Comparison of ENCODE assay signal across 9 cellular contexts in the genomic region with DNA sequence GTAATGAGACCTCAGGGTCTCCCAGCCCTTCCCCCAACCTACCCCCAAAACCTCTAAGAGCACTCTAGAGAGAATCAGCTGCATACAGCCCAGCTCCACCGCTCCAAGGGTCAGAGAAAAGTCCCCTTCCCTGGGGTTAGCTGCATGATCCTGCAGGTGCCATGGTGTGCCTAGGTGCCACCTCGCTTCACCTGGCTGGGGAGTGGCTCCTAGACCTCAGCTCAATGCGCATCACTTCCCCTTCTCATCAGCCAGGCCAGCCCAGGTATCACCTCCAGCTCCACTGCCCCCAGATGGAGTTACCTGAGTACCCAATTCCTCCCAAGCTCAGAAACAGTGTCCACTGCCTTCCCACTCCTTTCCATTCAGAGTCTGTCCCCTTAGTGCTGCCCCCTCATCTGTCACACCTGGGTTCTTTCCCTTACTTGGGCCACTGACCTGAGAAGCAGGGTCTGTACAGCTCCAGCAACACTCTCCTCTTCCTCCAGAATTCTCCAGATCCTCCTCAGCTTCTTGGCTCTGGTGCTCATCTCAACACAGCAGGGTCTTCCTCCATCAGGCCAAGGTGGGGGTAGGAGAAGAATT. TPM values are rescaled to one million over a fixed set of nuclear protein-coding genes. Genes with fewer than 3 reads are reported as not detected.
DNase-seq lines count a peak whose midpoint lies in the region; ATAC-seq and TF ChIP-seq lines count a peak whose summit lies in the region.
"Had no signal": no experiment of that assay in that cellular context is flagged by ENCODE, and none has a peak within 500 bp of the region (broad histone marks: within the 10 kb centered on the region; RNA-seq: fewer than 3 reads in every experiment).

No MANE protein-coding gene starts in this region.

- H3K23ac ChIP-seq in IMR-90 (ENCODE audit: low read depth, low read length) (no peak overlapping the region), trophoblast cell (ENCODE audit: low read length) (no peak overlapping the region)

- H3K36me3 ChIP-seq in IMR-90 (ENCODE audit: control insufficient read depth, insufficient read depth, low read length): no peaks in the 10 kb centered on the region
- H3K36me3 ChIP-seq in trophoblast cell (ENCODE audit: control insufficient read depth in 1 of 2, insufficient read depth in 2 of 2, low read length in 2 of 2): no peaks in the 10 kb centered on the region

- peaks cover 15% of the 10 kb centered on the region for H3K4me1 ChIP-seq in IMR-90 (ENCODE audit: control insufficient read depth, insufficient read depth, low read length)
- peaks cover 11 to 19% of the 10 kb centered on the region in 2 experiments for H3K4me1 ChIP-seq in trophoblast cell (ENCODE audit: control insufficient read depth in 1 of 2, insufficient read depth in 2 of 2, low read length in 2 of 2)

- CTCF ChIA-PET in CD4-positive, alpha-beta T cell (lab: Charles Lee): interaction anchor here (0.6 to 4.2 kb wide), 6 partner anchors 11 to 69 kb away, joined by 3 to 80 read pairs (median 12); partner anchors contain the start of gene ATG16L2
- CTCF ChIA-PET in IMR-90 (lab: Yijun Ruan, JAX): interaction anchor here (0.8 to 2.3 kb wide), 5 partner anchors 17 to 108 kb away, joined by 3 to 15 read pairs (median 3); no protein-coding TSS in a partner anchor

- H3K14ac ChIP-seq in IMR-90 (replicated peaks; ENCODE audit: low read depth, low read length) (no peak overlapping the region), trophoblast cell (ENCODE audit: low read length) (no peak overlapping the region)

- H3K9ac ChIP-seq in IMR-90 (ENCODE audit: low read depth, low read length) (no peak overlapping the region), trophoblast cell (ENCODE audit: low read length) (no peak overlapping the region)

- H3K4me3 ChIP-seq in IMR-90 (ENCODE audit: insufficient read depth, low read depth, low read length) (no peak overlapping the region), trophoblast cell (ENCODE audit: low read depth, low read length) (no peak overlapping the region)

- H3K9me3 ChIP-seq in CD4-positive, alpha-beta T cell (ENCODE audit: control insufficient read depth, low read length): no peaks in the 10 kb centered on the region
- H3K9me3 ChIP-seq in IMR-90 (ENCODE audit: control insufficient read depth, insufficient read depth, low read length): no peaks in the 10 kb centered on the region
- H3K9me3 ChIP-seq in trophoblast cell (ENCODE audit: insufficient read depth, low read depth, low read length): no peaks in the 10 kb centered on the region

- peak overlapping the region; percentile 99 for H3K27ac Mint-ChIP-seq in CD4-positive, alpha-beta T cell
- H3K27ac Mint-ChIP-seq in dendritic cell treated with granulocyte-macrophage colony-stimulating factor and Interleukin-4, amounts not matched to agents 40 ng/mL and 50 ng/mL, for 4 days: peak overlapping the region; percentile 93

- H2BK20ac ChIP-seq in IMR-90 (ENCODE audit: low read depth, low read length): peak overlapping the region; percentile 69; the same call in 1 of the 2 replicates

- H3K36me3 Mint-ChIP-seq in CD4-positive, alpha-beta T cell (ENCODE audit: low read depth): no peaks in the 10 kb centered on the region
- H3K36me3 Mint-ChIP-seq in dendritic cell treated with granulocyte-macrophage colony-stimulating factor and Interleukin-4, amounts not matched to agents 40 ng/mL and 50 ng/mL, for 4 days (ENCODE audit: low read depth): peaks cover 5% of the 10 kb centered on the region

- H2BK5ac ChIP-seq in IMR-90 (ENCODE audit: low read depth, low read length, poor library complexity, severe bottlenecking) (no peak overlapping the region), trophoblast cell (ENCODE audit: low read depth, low read length, poor library complexity) (no peak overlapping the region)

- intact Hi-C loops in CD4-positive, alpha-beta T cell (cut with DNase I, micrococcal nuclease): loop anchor here (1.0 to 10.0 kb wide), 5 partner anchors 40 to 678 kb away; partner anchors contain the start of genes ARAP1 (in 2 of the 2) and ANAPC15 (in 1 of the 2)
- intact Hi-C loops in IMR-90 (cut with micrococcal nuclease): loop anchor here (1.0 kb wide), 1 partner anchor 67 kb away; no protein-coding TSS in a partner anchor
- intact Hi-C loops in dendritic cell treated with granulocyte-macrophage colony-stimulating factor and Interleukin-4, amounts not matched to agents 40 ng/mL and 50 ng/mL, for 4 days (cut with micrococcal nuclease): loop anchor here (1.0 kb wide), 1 partner anchor 67 kb away; no protein-coding TSS in a partner anchor

- no TSS peak for BruUV-seq in IMR-90 (replicated peaks; lab: Mats Ljungman, UMichigan)

- H2AK9ac ChIP-seq in IMR-90 (replicated peaks; ENCODE audit: low read depth, low read length, poor library complexity): peak overlapping the region; percentile 57

- H2BK12ac ChIP-seq in trophoblast cell (ENCODE audit: low read length): no peak overlapping the region

- H3K9me1 ChIP-seq in IMR-90 (ENCODE audit: insufficient read depth, low read length): peaks cover 17% of the 10 kb centered on the region

- H3K79me1 ChIP-seq in IMR-90 (ENCODE audit: low read depth in 1 of 2, low read length in 2 of 2) (peaks cover 0 to 12% of the 10 kb centered on the region in 2 experiments; a peak in 1 of 4 replicates), trophoblast cell (ENCODE audit: low read length) (peaks cover 2% of the 10 kb centered on the region)

- WGBS in IMR-90 (ENCODE audit: extremely low coverage in 2 of 2, insufficient read length in 1 of 2), 2 experiments: no CpG with 5 or more reads among the region's 3 CpGs
- no CpG with 5 or more reads among the region's 3 CpGs for WGBS in trophoblast cell (ENCODE audit: extremely low coverage, insufficient coverage, insufficient read length)

- H3K79me2 ChIP-seq in trophoblast cell (ENCODE audit: control insufficient read depth, insufficient read depth, low read length, poor library complexity): no peaks in the 10 kb centered on the region

- peaks cover 6% of the 10 kb centered on the region; the same call in 1 of the 2 replicates for H4K20me1 ChIP-seq in IMR-90 (ENCODE audit: insufficient read depth, low read length)

- H3K27me3 Mint-ChIP-seq in CD4-positive, alpha-beta T cell: no peaks in the 10 kb centered on the region
- H3K27me3 Mint-ChIP-seq in dendritic cell treated with granulocyte-macrophage colony-stimulating factor and Interleukin-4, amounts not matched to agents 40 ng/mL and 50 ng/mL, for 4 days: no peaks in the 10 kb centered on the region

- H3K18ac ChIP-seq in IMR-90 (ENCODE audit: low read depth, low read length) (no peak overlapping the region), trophoblast cell (ENCODE audit: low read length) (no peak overlapping the region)

- no peak for ATAC-seq in CD4-positive, alpha-beta T cell (ENCODE audit: poor library complexity)
- no peak for ATAC-seq in IMR-90 (ENCODE audit: low read depth)

- H3K27me3 ChIP-seq in CD4-positive, alpha-beta T cell (ENCODE audit: control insufficient read depth, insufficient read depth, low read length): no peaks in the 10 kb centered on the region
- H3K27me3 ChIP-seq in IMR-90 (ENCODE audit: control insufficient read depth, insufficient read depth, low read length) (no peaks in the 10 kb centered on the region), trophoblast cell (ENCODE audit: insufficient read depth, low read length) (no peaks in the 10 kb centered on the region)

- peak overlapping the region; percentile 99 for H3K27ac ChIP-seq in CD4-positive, alpha-beta T cell (ENCODE audit: low read depth, low read length)
- H3K27ac ChIP-seq in IMR-90 (ENCODE audit: insufficient read depth, low read length): peak overlapping the region; percentile 2; the same call in 1 of the 2 replicates
- no peak overlapping the region for H3K27ac ChIP-seq in trophoblast cell (ENCODE audit: low read depth, low read length)

- no peak for TF ChIP-seq RAD21 in IMR-90 (IDR thresholded peaks at IDR 0.05; ENCODE audit: low read length)

- H3K56ac ChIP-seq in IMR-90 (ENCODE audit: extremely low read depth, insufficient read depth, low read length): no peak overlapping the region

- peak overlapping the region; percentile 33 for H4K91ac ChIP-seq in IMR-90 (ENCODE audit: insufficient read depth, low read depth, low read length)
- no peak overlapping the region for H4K91ac ChIP-seq in trophoblast cell (ENCODE audit: low read depth, low read length)

- peak overlapping the region; percentile 64; the same call in 1 of the 2 replicates for H4K5ac ChIP-seq in IMR-90 (ENCODE audit: low read depth, low read length)

- H2AK5ac ChIP-seq in IMR-90 (ENCODE audit: low read depth, low read length) (peak overlapping the region; percentile 43), trophoblast cell (ENCODE audit: low read length) (peak overlapping the region; percentile 1)

- H3K4me1 Mint-ChIP-seq in CD4-positive, alpha-beta T cell (ENCODE audit: low read depth): peaks cover 29% of the 10 kb centered on the region
- peaks cover 47% of the 10 kb centered on the region for H3K4me1 Mint-ChIP-seq in dendritic cell treated with granulocyte-macrophage colony-stimulating factor and Interleukin-4, amounts not matched to agents 40 ng/mL and 50 ng/mL, for 4 days (ENCODE audit: low read depth)

- H3K4ac ChIP-seq in IMR-90 (ENCODE audit: low read depth, low read length) (peak overlapping the region; percentile 88), trophoblast cell (ENCODE audit: low read depth, low read length) (no peak overlapping the region)

- POLR2A ChIA-PET in CD4-positive, alpha-beta T cell (lab: Charles Lee): interaction anchor here (1.1 to 2.9 kb wide), 7 partner anchors 11 to 111 kb away, joined by 3 to 54 read pairs (median 4); no protein-coding TSS in a partner anchor
- POLR2A ChIA-PET in IMR-90 (lab: Charles Lee; ENCODE audit: unreplicated experiment): no interaction called here

- no peak for DNase-seq in CD4-positive, alpha-beta T cell
- DNase-seq in IMR-90 (no peak), trophoblast cell (no peak), dermis blood vessel endothelial cell (no peak), cortex of kidney (lab: John Stamatoyannopoulos, UW) (no peak), NCI-H510A (lab: John Stamatoyannopoulos, UW) (no peak), HT-29 (ENCODE audit: low spot score) (no peak)
- DNase-seq: NCI-H1105 had no signal

- H2BK15ac ChIP-seq in IMR-90 (ENCODE audit: low read depth, low read length): peak overlapping the region; percentile 65; the same call in 1 of the 3 replicates

- H2AFZ ChIP-seq in IMR-90 (replicated peaks; ENCODE audit: low read length, poor library complexity) (peak overlapping the region; percentile 65), trophoblast cell (ENCODE audit: insufficient read depth, low read length, poor library complexity) (no peak overlapping the region)

- in situ Hi-C loops in IMR-90 (cut with MboI; ENCODE audit: low sequenced_read_pairs): loop anchor here (5.0 kb wide), 1 partner anchor 70 kb away; no protein-coding TSS in a partner anchor

- H3K4me2 ChIP-seq in IMR-90 (ENCODE audit: low read depth, low read length): no peak overlapping the region
- no peak overlapping the region for H3K4me2 ChIP-seq in trophoblast cell (ENCODE audit: low read length)

- TF ChIP-seq POLR2A in IMR-90 (IDR thresholded peaks at IDR 0.05; ENCODE audit: low read depth, low read length): no peak

- H3K4me3 Mint-ChIP-seq in CD4-positive, alpha-beta T cell: peak overlapping the region; percentile 99
- H3K4me3 Mint-ChIP-seq in dendritic cell treated with granulocyte-macrophage colony-stimulating factor and Interleukin-4, amounts not matched to agents 40 ng/mL and 50 ng/mL, for 4 days: no peak overlapping the region

- no peaks in the 10 kb centered on the region for H3K9me3 Mint-ChIP-seq in CD4-positive, alpha-beta T cell
- no peaks in the 10 kb centered on the region for H3K9me3 Mint-ChIP-seq in dendritic cell treated with granulocyte-macrophage colony-stimulating factor and Interleukin-4, amounts not matched to agents 40 ng/mL and 50 ng/mL, for 4 days

- H4K12ac ChIP-seq in trophoblast cell (ENCODE audit: low read depth, low read length): no peak overlapping the region

- no peak for TF ChIP-seq CTCF in CD4-positive, alpha-beta T cell (IDR thresholded peaks at IDR 0.05)
- no peak for TF ChIP-seq CTCF in IMR-90 (conservative IDR thresholded peaks at IDR 0.05; ENCODE audit: low read depth, low read length)

- H4K8ac ChIP-seq in IMR-90 (ENCODE audit: low read depth in 2 of 2, low read length in 2 of 2) (peak overlapping the region; percentile 20 to 94; a peak in 3 of 4 replicates), trophoblast cell (ENCODE audit: low read depth, low read length) (no peak overlapping the region)

- dilution Hi-C loops in IMR-90 (cut with HindIII; ENCODE audit: low sequenced_read_pairs, unreplicated experiment): no loop called here

- peak overlapping the region; percentile 48; the same call in 1 of the 2 replicates for H2BK120ac ChIP-seq in IMR-90 (ENCODE audit: low read depth, low read length)
- no peak overlapping the region for H2BK120ac ChIP-seq in trophoblast cell (ENCODE audit: insufficient read depth, low read length, poor library complexity)

RNA-seq across cellular contexts. Expression of gene STARD10, which starts 1.3 kb away (rescaled TPM):
- total RNA-seq in CD4-positive, alpha-beta T cell: 10 to 100 TPM; 10.5 to 12.9 TPM
- total RNA-seq in IMR-90 (2012; rRNA removed) (22.2 and 23.8 TPM in 2 replicates), dermis blood vessel endothelial cell (35.7 and 60.4 TPM in 2 replicates)
- 32.9 and 37.4 TPM in 2 replicates for polyA plus RNA-seq in IMR-90 (2012; rRNA removed)
- 51.8 and 54.8 TPM in 2 replicates for polyA plus RNA-seq in IMR-90 (2012; cell fraction: cytosol; rRNA removed)
- 18.7 and 29.9 TPM in 2 replicates for polyA plus RNA-seq in IMR-90 (2012; cell fraction: nucleus; rRNA removed; ENCODE audit: low replicate concordance)
- 143 and 154 TPM in 2 replicates for polyA plus RNA-seq in trophoblast cell (2013)
- total RNA-seq in HT-29 (2014; rRNA removed; shearing (Covaris generic)): 1,082 and 1,283 TPM in 2 replicates

RNA-seq across cellular contexts. Expression of gene ATG16L2, which starts 21.7 kb away (rescaled TPM):
- 10 to 100 TPM; 58.3 to 61.6 TPM for total RNA-seq in CD4-positive, alpha-beta T cell
- total RNA-seq in IMR-90 (2012; rRNA removed) (1.3 and 1.4 TPM in 2 replicates), dermis blood vessel endothelial cell (6.5 and 22.1 TPM in 2 replicates)
- 12.2 and 12.7 TPM in 2 replicates for polyA plus RNA-seq in IMR-90 (2012; rRNA removed)
- polyA plus RNA-seq in IMR-90 (2012; cell fraction: cytosol; rRNA removed): 2.9 and 5.8 TPM in 2 replicates
- polyA plus RNA-seq in IMR-90 (2012; cell fraction: nucleus; rRNA removed; ENCODE audit: low replicate concordance): 186 and 227 TPM in 2 replicates
- polyA plus RNA-seq in trophoblast cell (2013): 7.4 and 8.0 TPM in 2 replicates
- 10.4 and 11.4 TPM in 2 replicates for total RNA-seq in HT-29 (2014; rRNA removed; shearing (Covaris generic))

RNA-seq across cellular contexts. Expression of gene ARAP1, which starts 40.3 kb away (rescaled TPM):
- 10 to 100 TPM; 65.7 to 69.8 TPM for total RNA-seq in CD4-positive, alpha-beta T cell
- total RNA-seq in IMR-90 (2012; rRNA removed) (37.6 and 38.0 TPM in 2 replicates), dermis blood vessel endothelial cell (80.0 and 127 TPM in 2 replicates)
- 59.4 and 63.1 TPM in 2 replicates for polyA plus RNA-seq in IMR-90 (2012; rRNA removed)
- polyA plus RNA-seq in IMR-90 (2012; cell fraction: cytosol; rRNA removed): 42.2 and 63.5 TPM in 2 replicates
- 119 and 357 TPM in 2 replicates for polyA plus RNA-seq in IMR-90 (2012; cell fraction: nucleus; rRNA removed; ENCODE audit: low replicate concordance)
- polyA plus RNA-seq in trophoblast cell (2013): 11.8 and 12.4 TPM in 2 replicates
- total RNA-seq in HT-29 (2014; rRNA removed; shearing (Covaris generic)): 109 and 161 TPM in 2 replicates

Comparison
In these comparisons a context has a peak if more than half of its experiments do, and no peak if none do; other contexts are left out.
1. RNA of gene STARD10, which starts 1.3 kb away (total RNA-seq): 1,082 to 1,283 TPM in HT-29; 35.7 to 60.4 TPM in dermis blood vessel endothelial cell, 22.2 to 23.8 TPM in IMR-90 and 10.5 to 12.9 TPM in CD4-positive, alpha-beta T cell; every median in the first group is over 10 times any median in the second.